In the genomic region with DNA sequence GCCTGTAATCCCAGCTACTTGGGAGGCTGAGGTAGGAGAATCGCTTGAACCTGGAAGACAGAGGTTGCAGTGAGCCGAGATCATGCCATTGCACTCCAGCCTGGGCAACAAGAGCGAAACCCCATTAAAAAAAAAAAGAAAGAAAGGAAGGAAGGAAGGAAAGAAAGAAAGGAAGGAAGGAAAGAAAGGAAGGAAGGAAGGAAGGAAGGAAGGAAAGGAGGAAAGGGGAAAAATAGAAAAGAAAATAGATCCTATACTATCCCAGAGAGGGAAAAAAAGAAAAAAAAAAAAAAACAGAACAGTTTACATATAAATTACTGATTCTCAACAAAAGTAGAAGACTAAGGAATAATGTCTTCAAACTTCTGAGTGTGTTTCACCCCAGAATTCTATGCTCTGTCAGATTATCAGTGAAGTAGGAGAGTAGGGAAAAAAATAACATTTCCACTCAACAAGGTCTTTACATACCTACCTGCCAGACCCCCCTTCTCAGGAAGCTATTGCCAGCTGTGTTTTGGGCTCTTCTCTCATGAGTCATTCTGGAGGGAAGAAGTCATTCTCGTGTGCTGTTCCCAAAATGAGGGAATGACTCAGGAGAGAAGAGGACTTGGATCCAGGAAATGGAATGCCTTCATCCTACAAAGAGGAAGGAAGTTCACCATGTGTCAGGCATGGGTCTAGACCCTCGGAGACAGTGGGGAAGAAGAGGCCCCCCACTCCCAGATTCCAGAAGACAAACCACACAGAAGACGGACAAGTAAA, we compare ENCODE assay signal across 2 cellular contexts.
TF ChIP-seq lines count a peak whose summit lies in the region.

No MANE protein-coding gene starts in this region.

TF ChIP-seq in IMR-90, 13 proteins besides CTCF, POLR2A, EP300 and RAD21:
- peak; percentile 72 for TF ChIP-seq BHLHE40 (IDR thresholded peaks at IDR 0.05; ENCODE audit: low read depth, low read length)
- no peak for TF ChIP-seq MAZ (IDR thresholded peaks at IDR 0.05; ENCODE audit: borderline replicate concordance, low read depth, low read length)
- TF ChIP-seq MXI1 (IDR thresholded peaks at IDR 0.05; ENCODE audit: borderline replicate concordance, low read depth, low read length) = 0 out of 2 replicates have a peak, but pooled peaks have one; percentile 31
- TF ChIP-seq CHD1 (IDR thresholded peaks at IDR 0.05; ENCODE audit: low read depth, low read length) = no peak
- TF ChIP-seq RFX5 (IDR thresholded peaks at IDR 0.05; ENCODE audit: low read depth, low read length) = no peak
- no peak for TF ChIP-seq USF2 (IDR thresholded peaks at IDR 0.05; ENCODE audit: low read depth, low read length)
- TF ChIP-seq MAFK (IDR thresholded peaks at IDR 0.05; ENCODE audit: low read depth, low read length) = no peak
- no peak for TF ChIP-seq CEBPB (IDR thresholded peaks at IDR 0.05; ENCODE audit: low read depth, low read length)
- peak; percentile 58; the same call in 1 of the 2 replicates for TF ChIP-seq NFE2L2 (IDR thresholded peaks at IDR 0.05; ENCODE audit: low read depth, low read length)
- no peak for TF ChIP-seq SMC3 (IDR thresholded peaks at IDR 0.05; ENCODE audit: low read depth, low read length)
- TF ChIP-seq, protein P1, sequence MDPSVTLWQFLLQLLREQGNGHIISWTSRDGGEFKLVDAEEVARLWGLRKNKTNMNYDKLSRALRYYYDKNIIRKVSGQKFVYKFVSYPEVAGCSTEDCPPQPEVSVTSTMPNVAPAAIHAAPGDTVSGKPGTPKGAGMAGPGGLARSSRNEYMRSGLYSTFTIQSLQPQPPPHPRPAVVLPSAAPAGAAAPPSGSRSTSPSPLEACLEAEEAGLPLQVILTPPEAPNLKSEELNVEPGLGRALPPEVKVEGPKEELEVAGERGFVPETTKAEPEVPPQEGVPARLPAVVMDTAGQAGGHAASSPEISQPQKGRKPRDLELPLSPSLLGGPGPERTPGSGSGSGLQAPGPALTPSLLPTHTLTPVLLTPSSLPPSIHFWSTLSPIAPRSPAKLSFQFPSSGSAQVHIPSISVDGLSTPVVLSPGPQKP (IDR thresholded peaks at IDR 0.05; ENCODE audit: borderline replicate concordance, low read depth, low read length) = no peak
- peak; percentile 87 for TF ChIP-seq FOS (IDR thresholded peaks at IDR 0.05; ENCODE audit: low read depth, low read length)
- no peak for TF ChIP-seq RCOR1 (IDR thresholded peaks at IDR 0.05; ENCODE audit: insufficient replicate concordance, low read length)

TF ChIP-seq in K562, 482 proteins besides CTCF, POLR2A, EP300 and RAD21 (continues in another document):
- TF ChIP-seq EP400 (IDR thresholded peaks at IDR 0.05) (no peak), FOSL1 (tag; conservative IDR thresholded peaks at IDR 0.05) (peak; percentile 73), HBP1 (CRISPR knock-in tag; IDR thresholded peaks at IDR 0.05) (no peak), DNMT1 (IDR thresholded peaks at IDR 0.05) (no peak), HDAC1 (IDR thresholded peaks at IDR 0.05) (0 out of 4 replicates have a peak, but pooled peaks of 1 of the 2 experiments have one; percentile 18), SRSF3 (IDR thresholded peaks at IDR 0.05; ENCODE audit: insufficient read depth, low read length) (no peak), RFX7 (CRISPR knock-in tag; IDR thresholded peaks at IDR 0.05) (no peak), E2F4 (CRISPR knock-in tag; IDR thresholded peaks at IDR 0.05; ENCODE audit: low read depth) (no peak), FOXJ3 (CRISPR knock-in tag; IDR thresholded peaks at IDR 0.05) (no peak), ZNF212 (CRISPR knock-in tag; IDR thresholded peaks at IDR 0.05) (no peak), EHMT2 (IDR thresholded peaks at IDR 0.05) (no peak), SP2 (IDR thresholded peaks at IDR 0.05; ENCODE audit: extremely low read depth, low read depth, low read length, poor library complexity, severe bottlenecking) (no peak), ARID1B (IDR thresholded peaks at IDR 0.05) (peak; percentile 50), E2F3 (CRISPR knock-in tag; IDR thresholded peaks at IDR 0.05) (no peak), ZNF146 (CRISPR knock-in tag; IDR thresholded peaks at IDR 0.05; ENCODE audit: unreplicated experiment) (no peak), BCL6 (CRISPR knock-in tag; IDR thresholded peaks at IDR 0.05) (no peak), ZBTB17 (CRISPR knock-in tag; IDR thresholded peaks at IDR 0.05) (no peak), TCF3 (CRISPR knock-in tag; IDR thresholded peaks at IDR 0.05) (no peak), CHCHD3 (CRISPR knock-in tag; IDR thresholded peaks at IDR 0.05) (no peak), NR1H2 (CRISPR knock-in tag; IDR thresholded peaks at IDR 0.05) (no peak), PHF21A (IDR thresholded peaks at IDR 0.05; ENCODE audit: borderline replicate concordance, low read depth) (no peak), ZZZ3 (IDR thresholded peaks at IDR 0.05) (no peak), SMARCA4 (IDR thresholded peaks at IDR 0.05) (no peak), MEF2D (tag; conservative IDR thresholded peaks at IDR 0.05; ENCODE audit: low read depth) (no peak), SRSF7 (optimal IDR thresholded peaks at IDR 0.05; ENCODE audit: low read depth, low read length) (no peak), JUND (IDR thresholded peaks at IDR 0.05; ENCODE audit: borderline replicate concordance, low read depth, low read length) (peak; percentile 49), JUND (tag; IDR thresholded peaks at IDR 0.05; ENCODE audit: borderline replicate concordance, low read depth, low read length) (peak; percentile 34; the same call in 1 of the 3 replicates), ZNF324 (CRISPR knock-in tag; IDR thresholded peaks at IDR 0.05) (no peak), ZNF398 (CRISPR knock-in tag; IDR thresholded peaks at IDR 0.05) (no peak), NFE2 (IDR thresholded peaks at IDR 0.05; ENCODE audit: low read depth) (no peak), PTTG1 (tag; IDR thresholded peaks at IDR 0.05; ENCODE audit: low read depth) (no peak), BMI1 (IDR thresholded peaks at IDR 0.05; ENCODE audit: low read length) (no peak), PYGO2 (tag; IDR thresholded peaks at IDR 0.05) (no peak), MCM5 (IDR thresholded peaks at IDR 0.05; ENCODE audit: low read depth) (no peak), JUNB (CRISPR knock-in tag; conservative IDR thresholded peaks at IDR 0.05) (no peak), RCOR1 (IDR thresholded peaks at IDR 0.05; ENCODE audit: borderline replicate concordance in 1 of 2, low read depth in 2 of 2, low read length in 2 of 2) (no peak), ZNF584 (CRISPR knock-in tag; IDR thresholded peaks at IDR 0.05; ENCODE audit: low read depth) (0 out of 2 replicates have a peak, but pooled peaks have one; percentile 30), ZNF436 (CRISPR knock-in tag; IDR thresholded peaks at IDR 0.05) (no peak), KDM1A (IDR thresholded peaks at IDR 0.05) (no peak)
- TF ChIP-seq, protein P2, sequence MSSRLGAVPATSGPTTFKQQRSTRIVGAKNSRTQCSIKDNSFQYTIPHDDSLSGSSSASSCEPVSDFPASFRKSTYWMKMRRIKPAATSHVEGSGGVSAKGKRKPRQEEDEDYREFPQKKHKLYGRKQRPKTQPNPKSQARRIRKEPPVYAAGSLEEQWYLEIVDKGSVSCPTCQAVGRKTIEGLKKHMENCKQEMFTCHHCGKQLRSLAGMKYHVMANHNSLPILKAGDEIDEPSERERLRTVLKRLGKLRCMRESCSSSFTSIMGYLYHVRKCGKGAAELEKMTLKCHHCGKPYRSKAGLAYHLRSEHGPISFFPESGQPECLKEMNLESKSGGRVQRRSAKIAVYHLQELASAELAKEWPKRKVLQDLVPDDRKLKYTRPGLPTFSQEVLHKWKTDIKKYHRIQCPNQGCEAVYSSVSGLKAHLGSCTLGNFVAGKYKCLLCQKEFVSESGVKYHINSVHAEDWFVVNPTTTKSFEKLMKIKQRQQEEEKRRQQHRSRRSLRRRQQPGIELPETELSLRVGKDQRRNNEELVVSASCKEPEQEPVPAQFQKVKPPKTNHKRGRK (tag; IDR thresholded peaks at IDR 0.05) = peak; percentile 83
- TF ChIP-seq, protein P3, sequence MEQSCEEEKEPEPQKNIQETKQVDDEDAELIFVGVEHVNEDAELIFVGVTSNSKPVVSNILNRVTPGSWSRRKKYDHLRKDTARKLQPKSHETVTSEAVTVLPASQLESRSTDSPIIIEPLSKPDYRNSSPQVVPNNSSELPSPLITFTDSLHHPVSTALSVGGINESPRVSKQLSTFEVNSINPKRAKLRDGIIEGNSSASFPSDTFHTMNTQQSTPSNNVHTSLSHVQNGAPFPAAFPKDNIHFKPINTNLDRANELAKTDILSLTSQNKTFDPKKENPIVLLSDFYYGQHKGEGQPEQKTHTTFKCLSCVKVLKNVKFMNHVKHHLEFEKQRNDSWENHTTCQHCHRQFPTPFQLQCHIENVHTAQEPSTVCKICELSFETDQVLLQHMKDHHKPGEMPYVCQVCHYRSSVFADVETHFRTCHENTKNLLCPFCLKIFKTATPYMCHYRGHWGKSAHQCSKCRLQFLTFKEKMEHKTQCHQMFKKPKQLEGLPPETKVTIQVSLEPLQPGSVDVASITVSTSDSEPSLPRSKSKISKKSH (CRISPR knock-in tag; IDR thresholded peaks at IDR 0.05) = no peak
- TF ChIP-seq, protein P4, sequence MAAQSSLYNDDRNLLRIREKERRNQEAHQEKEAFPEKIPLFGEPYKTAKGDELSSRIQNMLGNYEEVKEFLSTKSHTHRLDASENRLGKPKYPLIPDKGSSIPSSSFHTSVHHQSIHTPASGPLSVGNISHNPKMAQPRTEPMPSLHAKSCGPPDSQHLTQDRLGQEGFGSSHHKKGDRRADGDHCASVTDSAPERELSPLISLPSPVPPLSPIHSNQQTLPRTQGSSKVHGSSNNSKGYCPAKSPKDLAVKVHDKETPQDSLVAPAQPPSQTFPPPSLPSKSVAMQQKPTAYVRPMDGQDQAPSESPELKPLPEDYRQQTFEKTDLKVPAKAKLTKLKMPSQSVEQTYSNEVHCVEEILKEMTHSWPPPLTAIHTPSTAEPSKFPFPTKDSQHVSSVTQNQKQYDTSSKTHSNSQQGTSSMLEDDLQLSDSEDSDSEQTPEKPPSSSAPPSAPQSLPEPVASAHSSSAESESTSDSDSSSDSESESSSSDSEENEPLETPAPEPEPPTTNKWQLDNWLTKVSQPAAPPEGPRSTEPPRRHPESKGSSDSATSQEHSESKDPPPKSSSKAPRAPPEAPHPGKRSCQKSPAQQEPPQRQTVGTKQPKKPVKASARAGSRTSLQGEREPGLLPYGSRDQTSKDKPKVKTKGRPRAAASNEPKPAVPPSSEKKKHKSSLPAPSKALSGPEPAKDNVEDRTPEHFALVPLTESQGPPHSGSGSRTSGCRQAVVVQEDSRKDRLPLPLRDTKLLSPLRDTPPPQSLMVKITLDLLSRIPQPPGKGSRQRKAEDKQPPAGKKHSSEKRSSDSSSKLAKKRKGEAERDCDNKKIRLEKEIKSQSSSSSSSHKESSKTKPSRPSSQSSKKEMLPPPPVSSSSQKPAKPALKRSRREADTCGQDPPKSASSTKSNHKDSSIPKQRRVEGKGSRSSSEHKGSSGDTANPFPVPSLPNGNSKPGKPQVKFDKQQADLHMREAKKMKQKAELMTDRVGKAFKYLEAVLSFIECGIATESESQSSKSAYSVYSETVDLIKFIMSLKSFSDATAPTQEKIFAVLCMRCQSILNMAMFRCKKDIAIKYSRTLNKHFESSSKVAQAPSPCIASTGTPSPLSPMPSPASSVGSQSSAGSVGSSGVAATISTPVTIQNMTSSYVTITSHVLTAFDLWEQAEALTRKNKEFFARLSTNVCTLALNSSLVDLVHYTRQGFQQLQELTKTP (IDR thresholded peaks at IDR 0.05; ENCODE audit: low read depth in 1 of 2, partially characterized antibody in 2 of 2) = no peak
- TF ChIP-seq, protein P5, sequence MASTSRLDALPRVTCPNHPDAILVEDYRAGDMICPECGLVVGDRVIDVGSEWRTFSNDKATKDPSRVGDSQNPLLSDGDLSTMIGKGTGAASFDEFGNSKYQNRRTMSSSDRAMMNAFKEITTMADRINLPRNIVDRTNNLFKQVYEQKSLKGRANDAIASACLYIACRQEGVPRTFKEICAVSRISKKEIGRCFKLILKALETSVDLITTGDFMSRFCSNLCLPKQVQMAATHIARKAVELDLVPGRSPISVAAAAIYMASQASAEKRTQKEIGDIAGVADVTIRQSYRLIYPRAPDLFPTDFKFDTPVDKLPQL (IDR thresholded peaks at IDR 0.05; ENCODE audit: extremely low read depth, insufficient read length) = no peak
- TF ChIP-seq, protein P6, sequence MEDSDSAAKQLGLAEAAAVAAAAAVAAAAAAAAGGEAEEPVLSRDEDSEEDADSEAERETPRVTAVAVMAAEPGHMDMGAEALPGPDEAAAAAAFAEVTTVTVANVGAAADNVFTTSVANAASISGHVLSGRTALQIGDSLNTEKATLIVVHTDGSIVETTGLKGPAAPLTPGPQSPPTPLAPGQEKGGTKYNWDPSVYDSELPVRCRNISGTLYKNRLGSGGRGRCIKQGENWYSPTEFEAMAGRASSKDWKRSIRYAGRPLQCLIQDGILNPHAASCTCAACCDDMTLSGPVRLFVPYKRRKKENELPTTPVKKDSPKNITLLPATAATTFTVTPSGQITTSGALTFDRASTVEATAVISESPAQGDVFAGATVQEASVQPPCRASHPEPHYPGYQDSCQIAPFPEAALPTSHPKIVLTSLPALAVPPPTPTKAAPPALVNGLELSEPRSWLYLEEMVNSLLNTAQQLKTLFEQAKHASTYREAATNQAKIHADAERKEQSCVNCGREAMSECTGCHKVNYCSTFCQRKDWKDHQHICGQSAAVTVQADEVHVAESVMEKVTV (CRISPR knock-in tag; IDR thresholded peaks at IDR 0.05) = no peak
